ENCODE assay signal across 8 cellular contexts in the genomic region with DNA sequence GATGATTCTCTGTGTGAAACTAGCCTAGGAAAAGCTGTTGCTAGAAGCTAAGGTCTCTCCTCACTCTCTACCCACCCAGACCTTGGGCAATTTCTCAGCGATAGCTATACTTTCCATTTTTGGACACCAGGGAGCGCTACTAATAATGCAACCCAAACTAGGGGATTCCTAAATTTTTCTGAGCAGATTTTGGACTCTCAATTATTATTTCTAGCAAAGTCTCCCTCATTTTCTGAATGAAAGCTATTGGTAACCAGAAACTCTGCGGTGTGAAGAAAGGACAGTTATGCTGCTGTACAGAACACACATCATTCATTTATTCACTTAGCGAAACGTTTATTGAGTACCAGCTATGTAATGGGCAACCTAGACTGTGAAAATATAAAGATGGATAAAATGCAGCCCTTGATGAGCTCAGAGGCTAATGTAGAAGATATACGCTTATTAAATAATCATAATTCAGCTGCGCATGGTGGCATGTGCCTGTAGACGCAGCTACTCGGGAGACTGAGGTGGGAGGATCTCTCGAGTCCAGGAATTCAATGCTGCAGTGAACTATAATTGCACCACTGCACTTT. TPM values are rescaled to one million over a fixed set of nuclear protein-coding genes. Genes with fewer than 3 reads are reported as not detected.
DNase-seq lines count a peak whose midpoint lies in the region; ATAC-seq, FAIRE-seq and TF ChIP-seq lines count a peak whose summit lies in the region.

No MANE protein-coding gene starts in this region.

- H3K4me3 ChIP-seq in prostate gland, result no peak overlapping the region

- H3K27me3 Mint-ChIP-seq in activated CD8-positive, alpha-beta T cell treated with anti-CD3 and anti-CD28 coated beads, Interleukin-2, amount 10 ng/mL, durations not matched to agents 7 days and 5 days (ENCODE audit: low read depth), result no peaks in the 10 kb centered on the region

- no peak overlapping the region for H3K4me3 Mint-ChIP-seq in activated CD8-positive, alpha-beta T cell treated with anti-CD3 and anti-CD28 coated beads, Interleukin-2, amount 10 ng/mL, durations not matched to agents 7 days and 5 days

- H3K27ac Mint-ChIP-seq in activated CD8-positive, alpha-beta T cell treated with anti-CD3 and anti-CD28 coated beads, Interleukin-2, amount 10 ng/mL, durations not matched to agents 7 days and 5 days, result no peak overlapping the region

- TF ChIP-seq POLR2A in GM12892 (IDR thresholded peaks at IDR 0.05; ENCODE audit: low read depth, low read length), result no peak
- no peak for TF ChIP-seq POLR2A in prostate gland (IDR thresholded peaks at IDR 0.05)

- H3K27me3 ChIP-seq in prostate gland (replicated peaks; ENCODE audit: insufficient read depth), result no peaks in the 10 kb centered on the region

- FAIRE-seq in GM12892 (lab: Jason Lieb, UNC), result peak; percentile 79

- peak; percentile 41 to 65 for DNase-seq in AML-193 (lab: John Stamatoyannopoulos, UW)
- DNase-seq in GM12892 (ENCODE audit: insufficient read length), result no peak
- peak; percentile 80 for DNase-seq in NCI-H2227 (lab: John Stamatoyannopoulos, UW; ENCODE audit: unreplicated experiment)
- peak; percentile 68 for DNase-seq in activated CD8-positive, alpha-beta T cell treated with anti-CD3 and anti-CD28 coated beads, Interleukin-2, amount 10 ng/mL, durations not matched to agents 7 days and 5 days
- DNase-seq in foreskin melanocyte, result peak; percentile 39
- DNase-seq in prostate gland (ENCODE audit: low spot score), result peak; percentile 31

- H3K9me3 ChIP-seq in prostate gland, result no peaks in the 10 kb centered on the region

- H3K36me3 ChIP-seq in prostate gland, result no peaks in the 10 kb centered on the region

- H3K36me3 Mint-ChIP-seq in activated CD8-positive, alpha-beta T cell treated with anti-CD3 and anti-CD28 coated beads, Interleukin-2, amount 10 ng/mL, durations not matched to agents 7 days and 5 days (ENCODE audit: low read depth), result no peaks in the 10 kb centered on the region

- POLR2A ChIA-PET in activated CD8-positive, alpha-beta T cell treated with anti-CD3 and anti-CD28 coated beads, Interleukin-2, amount 10 ng/mL, durations not matched to agents 7 days and 5 days (lab: Charles Lee), result interaction anchor here (0.7 to 13.5 kb wide), 4 partner anchors 11 to 223 kb away, joined by 3 to 234 read pairs (median 5); a partner anchor contains a TSS

- ATAC-seq in activated CD8-positive, alpha-beta T cell treated with anti-CD3 and anti-CD28 coated beads, Interleukin-2, amount 10 ng/mL, durations not matched to agents 7 days and 5 days, result peak; percentile 61
- ATAC-seq in HG02571 (IDR thresholded peaks at IDR 0.05; ENCODE audit: unreplicated experiment) (no peak), GM21515 (IDR thresholded peaks at IDR 0.05; ENCODE audit: unreplicated experiment) (no peak)

- peaks cover 49% of the 10 kb centered on the region for H3K4me1 Mint-ChIP-seq in activated CD8-positive, alpha-beta T cell treated with anti-CD3 and anti-CD28 coated beads, Interleukin-2, amount 10 ng/mL, durations not matched to agents 7 days and 5 days (ENCODE audit: low read depth)

- peaks cover 1% of the 10 kb centered on the region for H3K4me1 ChIP-seq in prostate gland (replicated peaks)

- CTCF ChIA-PET in activated CD8-positive, alpha-beta T cell treated with anti-CD3 and anti-CD28 coated beads, Interleukin-2, amount 10 ng/mL, durations not matched to agents 7 days and 5 days (lab: Charles Lee), result interaction anchor here (0.7 to 19.5 kb wide), 51 partner anchors 10 to 300 kb away, joined by 3 to 630 read pairs (median 5); a partner anchor contains a TSS

- 65% methylated on average over 10 of the region's 10 CpGs for WGBS in prostate gland

- TF ChIP-seq CTCF in prostate gland (IDR thresholded peaks at IDR 0.05), result peak; percentile 16 to 74 (median 68)

- no peak overlapping the region for H3K27ac ChIP-seq in prostate gland

- no peaks in the 10 kb centered on the region for H3K9me3 Mint-ChIP-seq in activated CD8-positive, alpha-beta T cell treated with anti-CD3 and anti-CD28 coated beads, Interleukin-2, amount 10 ng/mL, durations not matched to agents 7 days and 5 days (ENCODE audit: insufficient read depth)

- intact Hi-C loops in prostate gland (cut with DNase I), result no loop called here

RNA-seq across cellular contexts. Expression of a gene that starts 6.1 kb away (rescaled TPM):
- 25.2 TPM for polyA plus RNA-seq in GM12892 (2012; ENCODE audit: missing spikeins)
- total RNA-seq in activated CD8-positive, alpha-beta T cell treated with anti-CD3 and anti-CD28 coated beads, Interleukin-2, amount 10 ng/mL, durations not matched to agents 7 days and 5 days, result 100 to 1,000 TPM in 1 of 2 experiments, 10 to 100 TPM in 1; 97.3 to 104 TPM
- total RNA-seq in prostate gland, result 10 to 100 TPM; 34.1 to 65.0 TPM

RNA-seq across cellular contexts. Expression of a gene that starts 8.6 kb away (rescaled TPM):
- polyA plus RNA-seq in GM12892 (2012; ENCODE audit: missing spikeins), result 61.8 TPM
- total RNA-seq in activated CD8-positive, alpha-beta T cell treated with anti-CD3 and anti-CD28 coated beads, Interleukin-2, amount 10 ng/mL, durations not matched to agents 7 days and 5 days, result 100 to 1,000 TPM; 173 to 191 TPM
- total RNA-seq in prostate gland, result 10 to 100 TPM; 41.1 to 56.4 TPM

RNA-seq across cellular contexts. Expression of a gene that starts 41.0 kb away (rescaled TPM):
- 24.1 TPM for polyA plus RNA-seq in GM12892 (2012; ENCODE audit: missing spikeins)
- total RNA-seq in activated CD8-positive, alpha-beta T cell treated with anti-CD3 and anti-CD28 coated beads, Interleukin-2, amount 10 ng/mL, durations not matched to agents 7 days and 5 days, result 10 to 100 TPM; 23.8 to 25.7 TPM
- total RNA-seq in prostate gland, result 10 to 100 TPM; 26.6 to 33.5 TPM

RNA-seq across cellular contexts. Expression of a gene that starts 52.0 kb away (rescaled TPM):
- 40.5 TPM for polyA plus RNA-seq in GM12892 (2012; ENCODE audit: missing spikeins)
- 100 to 1,000 TPM; 106 to 108 TPM for total RNA-seq in activated CD8-positive, alpha-beta T cell treated with anti-CD3 and anti-CD28 coated beads, Interleukin-2, amount 10 ng/mL, durations not matched to agents 7 days and 5 days
- total RNA-seq in prostate gland, result 100 to 1,000 TPM; 127 to 136 TPM
